22 cellular contexts compared by ENCODE assay signal in genomic region chr1:222335586-222335985, GRCh38.
"Had no signal": no experiment of that assay in that cellular context is flagged by ENCODE, and none has a peak within 500 bp of the region (broad histone marks: within the 10 kb centered on the region; RNA-seq: fewer than 3 reads in every experiment).

No MANE protein-coding gene starts in this region.

- FAIRE-seq: small intestine had no signal

- H3K36me3 Mint-ChIP-seq: natural killer cell treated with Interleukin-12 subunit alpha and Interleukin-12 subunit beta and Interleukin-15 and Interleukin-18, amount 100 ng/mL, for 72 hours had no signal

- H3K4me3 ChIP-seq: breast epithelium, right atrium auricular region, tibial nerve, uterus had no signal

- H3K9me3 ChIP-seq: breast epithelium, right atrium auricular region, tibial nerve, uterus had no signal

- H3K27me3 ChIP-seq: breast epithelium, right atrium auricular region, tibial nerve, uterus had no signal

- H3K27me3 Mint-ChIP-seq: activated CD4-positive, alpha-beta T cell treated with anti-CD3 and anti-CD28 coated beads, Interleukin-2, amount 10 ng/mL, durations not matched to agents 24 days and 14 days; activated naive CD8-positive, alpha-beta T cell had no signal

- H3K4me1 Mint-ChIP-seq: activated CD4-positive, alpha-beta T cell treated with anti-CD3 and anti-CD28 coated beads, Interleukin-2, amount 10 ng/mL, durations not matched to agents 24 days and 14 days had no signal

- H3K9me3 Mint-ChIP-seq: activated CD4-positive, alpha-beta T cell treated with anti-CD3 and anti-CD28 coated beads, Interleukin-2, amount 10 ng/mL, durations not matched to agents 24 days and 14 days; effector memory CD8-positive, alpha-beta T cell; natural killer cell treated with Interleukin-12 subunit alpha and Interleukin-12 subunit beta and Interleukin-15 and Interleukin-18, amount 100 ng/mL, for 72 hours; T-helper 1 cell treated with Interleukin-12 subunit alpha and Interleukin-12 subunit beta and Interleukin-4 antibody, amounts not matched to agents 30 μg/mL and 1 μg/mL, for 36 hours had no signal

- H3K4me1 ChIP-seq: breast epithelium, right atrium auricular region, tibial nerve, uterus had no signal

- H3K36me3 ChIP-seq: breast epithelium, right atrium auricular region, tibial nerve, uterus had no signal

- H3K27ac ChIP-seq: breast epithelium, right atrium auricular region, tibial nerve, uterus had no signal

- H3K4me3 Mint-ChIP-seq: activated CD4-positive, alpha-beta T cell treated with anti-CD3 and anti-CD28 coated beads, Interleukin-2, amount 10 ng/mL, durations not matched to agents 24 days and 14 days; activated CD8-positive, alpha-beta T cell treated with anti-CD3 and anti-CD28 coated beads, Interleukin-2, amount 10 ng/mL, durations not matched to agents 7 days and 5 days; activated naive CD8-positive, alpha-beta T cell; effector memory CD8-positive, alpha-beta T cell; natural killer cell treated with Interleukin-12 subunit alpha and Interleukin-12 subunit beta and Interleukin-15 and Interleukin-18, amount 100 ng/mL, for 72 hours; T-helper 1 cell treated with Interleukin-12 subunit alpha and Interleukin-12 subunit beta and Interleukin-4 antibody, amounts not matched to agents 30 μg/mL and 1 μg/mL, for 36 hours had no signal

- DNase-seq: activated CD4-positive, alpha-beta T cell treated with anti-CD3 and anti-CD28 coated beads, Interleukin-2, amount 10 ng/mL, durations not matched to agents 24 days and 14 days; activated CD8-positive, alpha-beta memory T cell treated with anti-CD3 and anti-CD28 coated beads, Interleukin-2, amount 50 U/mL, for 4 hours; activated CD8-positive, alpha-beta T cell treated with anti-CD3 and anti-CD28 coated beads, Interleukin-2, amount 10 ng/mL, durations not matched to agents 7 days and 5 days; activated gamma-delta T cell treated with Interleukin-2 at 50 U/mL for 16 hours; cerebellar nuclear complex; dermis blood vessel endothelial cell; effector memory CD8-positive, alpha-beta T cell; kidney glomerular epithelial cell; left ventricle myocardium superior; mesenchymal stem cell; small intestine; stimulated activated CD4-positive, alpha-beta T cell treated with anti-CD3 and anti-CD28 coated beads, Interleukin-4, amount 100 ng/mL, for 4 hours; stimulated activated CD8-positive, alpha-beta memory T cell treated with anti-CD3 and anti-CD28 coated beads, Interleukin-4, amount 100 ng/mL, for 48 hours; stimulated activated naive CD4-positive, alpha-beta T cell treated with Interleukin-2 at 50 U/mL for 16 hours; substantia nigra; uterus had no signal

- H3K27ac Mint-ChIP-seq: activated CD4-positive, alpha-beta T cell treated with anti-CD3 and anti-CD28 coated beads, Interleukin-2, amount 10 ng/mL, durations not matched to agents 24 days and 14 days; activated CD8-positive, alpha-beta T cell treated with anti-CD3 and anti-CD28 coated beads, Interleukin-2, amount 10 ng/mL, durations not matched to agents 7 days and 5 days; activated naive CD8-positive, alpha-beta T cell; effector memory CD8-positive, alpha-beta T cell; natural killer cell treated with Interleukin-12 subunit alpha and Interleukin-12 subunit beta and Interleukin-15 and Interleukin-18, amount 100 ng/mL, for 72 hours; T-helper 1 cell treated with Interleukin-12 subunit alpha and Interleukin-12 subunit beta and Interleukin-4 antibody, amounts not matched to agents 30 μg/mL and 1 μg/mL, for 36 hours had no signal
